Comparison of ENCODE assay signal across 22 cellular contexts in genomic region chr5:14112998-14113652, GRCh38. TPM values are rescaled to one million over a fixed set of nuclear protein-coding genes. Genes with fewer than 3 reads are reported as not detected.
DNase-seq lines count a peak whose midpoint lies in the region; ATAC-seq and TF ChIP-seq lines count a peak whose summit lies in the region.
"Had no signal": no experiment of that assay in that cellular context is flagged by ENCODE, and none has a peak within 500 bp of the region (broad histone marks: within the 10 kb centered on the region; RNA-seq: fewer than 3 reads in every experiment).

No MANE protein-coding gene starts in this region.

- peaks cover 0 to 4% (median 2%) of the 10 kb centered on the region in 8 donors for H3K9me3 Mint-ChIP-seq in CD4-positive, alpha-beta memory T cell

- H3K36me3 Mint-ChIP-seq in CD4-positive, alpha-beta memory T cell: no peaks in the 10 kb centered on the region

- ATAC-seq in body of pancreas: peak; percentile 47
- peak; percentile 93 for ATAC-seq in mucosa of descending colon
- ATAC-seq in GM18517 (IDR thresholded peaks at IDR 0.05; ENCODE audit: unreplicated experiment): no peak
- ATAC-seq: activated T-cell treated with anti-CD3 and anti-CD28 coated beads, Interleukin-2, amount 50 U/mL, for 72 hours had no signal

- H3K27me3 Mint-ChIP-seq in CD4-positive, alpha-beta memory T cell: peaks cover 0 to 4% of the 10 kb centered on the region in 2 donors

- no peaks in the 10 kb centered on the region for H3K27me3 ChIP-seq in body of pancreas
- H3K27me3 ChIP-seq in left ventricle myocardium inferior (ENCODE audit: low read depth): no peaks in the 10 kb centered on the region
- H3K27me3 ChIP-seq in CD4-positive, alpha-beta memory T cell (ENCODE audit: insufficient read depth, low read length): no peaks in the 10 kb centered on the region

- WGBS in body of pancreas, 2 donors: 70 to 73% methylated on average over 5 of the region's 5 CpGs

- H3K4me3 ChIP-seq in body of pancreas (no peak overlapping the region), left ventricle myocardium inferior (no peak overlapping the region), mucosa of descending colon (no peak overlapping the region)
- no peak overlapping the region for H3K4me3 ChIP-seq in CD4-positive, alpha-beta memory T cell (ENCODE audit: low read length in 2 of 2)

- POLR2A ChIA-PET in CD4-positive, alpha-beta memory T cell (lab: Charles Lee; ENCODE audit: partially characterized antibody): no interaction called here

- no peak for TF ChIP-seq CTCF in body of pancreas (IDR thresholded peaks at IDR 0.05)
- TF ChIP-seq CTCF in left ventricle myocardium inferior (IDR thresholded peaks at IDR 0.05; ENCODE audit: borderline replicate concordance): no peak
- no peak for TF ChIP-seq CTCF in mucosa of descending colon (IDR thresholded peaks at IDR 0.05)

- no peak for TF ChIP-seq POLR2A in body of pancreas (IDR thresholded peaks at IDR 0.05)

- CTCF ChIA-PET in CD4-positive, alpha-beta memory T cell (lab: Charles Lee; ENCODE audit: partially characterized antibody): no interaction called here

- no peak overlapping the region for H3K4me3 Mint-ChIP-seq in CD4-positive, alpha-beta memory T cell
- H3K4me3 Mint-ChIP-seq: activated T-cell treated with anti-CD3 and anti-CD28 coated beads, Interleukin-2, amount 50 U/mL, for 72 hours had no signal

- no peak overlapping the region for H3K27ac Mint-ChIP-seq in CD4-positive, alpha-beta memory T cell
- H3K27ac Mint-ChIP-seq: activated T-cell treated with anti-CD3 and anti-CD28 coated beads, Interleukin-2, amount 50 U/mL, for 72 hours had no signal

- H3K36me3 ChIP-seq in body of pancreas (replicated peaks in 1 of 2; ENCODE audit: insufficient read depth in 1 of 2, low read depth in 2 of 2): no peaks in the 10 kb centered on the region
- H3K36me3 ChIP-seq in left ventricle myocardium inferior: no peaks in the 10 kb centered on the region
- H3K36me3 ChIP-seq in mucosa of descending colon (ENCODE audit: low read depth): no peaks in the 10 kb centered on the region
- no peaks in the 10 kb centered on the region for H3K36me3 ChIP-seq in CD4-positive, alpha-beta memory T cell (ENCODE audit: insufficient read depth, low read length)
- H3K36me3 ChIP-seq: neutrophil had no signal

- H3K4me1 Mint-ChIP-seq in CD4-positive, alpha-beta memory T cell: peaks cover 0 to 6% (median 2%) of the 10 kb centered on the region in 4 donors

- intact Hi-C loops in body of pancreas (cut with DNase I) (no loop called here), left ventricle myocardium inferior (cut with micrococcal nuclease) (no loop called here), mucosa of descending colon (cut with DNase I, micrococcal nuclease) (no loop called here)
- intact Hi-C loops in CD4-positive, alpha-beta memory T cell (cut with micrococcal nuclease): no loop called here

- H3K4me1 ChIP-seq in body of pancreas: peaks cover 20% of the 10 kb centered on the region
- peaks cover 41% of the 10 kb centered on the region for H3K4me1 ChIP-seq in left ventricle myocardium inferior
- no peaks in the 10 kb centered on the region for H3K4me1 ChIP-seq in mucosa of descending colon (ENCODE audit: low read depth)
- H3K4me1 ChIP-seq in CD4-positive, alpha-beta memory T cell (ENCODE audit: insufficient read depth, low read length): no peaks in the 10 kb centered on the region

- no peaks in the 10 kb centered on the region for H3K9me3 ChIP-seq in body of pancreas
- no peaks in the 10 kb centered on the region for H3K9me3 ChIP-seq in left ventricle myocardium inferior (replicated peaks)
- no peaks in the 10 kb centered on the region for H3K9me3 ChIP-seq in mucosa of descending colon
- no peaks in the 10 kb centered on the region for H3K9me3 ChIP-seq in CD4-positive, alpha-beta memory T cell (ENCODE audit: control insufficient read depth in 1 of 2, low read length in 2 of 2)
- H3K9me3 ChIP-seq: neutrophil had no signal

- H3K27ac ChIP-seq in body of pancreas (no peak overlapping the region), left ventricle myocardium inferior (replicated peaks) (peak overlapping the region; percentile 81)
- H3K27ac ChIP-seq in CD4-positive, alpha-beta memory T cell (ENCODE audit: low read depth, low read length): no peak overlapping the region
- H3K27ac ChIP-seq: HL-60, neutrophil had no signal

- peak in 1 of 4 donors; percentile 11 for DNase-seq in body of pancreas
- peak; percentile 40 for DNase-seq in left ventricle myocardium inferior
- peak in 2 of 3 donors; percentile 58 to 73 for DNase-seq in mucosa of descending colon
- DNase-seq in stimulated activated CD4-positive, alpha-beta T cell treated with anti-CD3 and anti-CD28 coated beads, Interleukin-2, amount 100 ng/mL, for 24 hours: no peak
- no peak for DNase-seq in CD4-positive, alpha-beta memory T cell
- DNase-seq in EL: no peak
- DNase-seq: activated CD4-positive, CD25-positive, alpha-beta regulatory T cell treated with anti-CD3 and anti-CD28 coated beads, Interleukin-2, amount 50 U/mL, for 72 hours; activated naive CD4-positive, alpha-beta T cell treated with anti-CD3 and anti-CD28 coated beads, Interleukin-2, amount 50 U/mL, for 16 hours; activated T-cell treated with anti-CD3 and anti-CD28 coated beads, Interleukin-2, amount 50 U/mL, for 72 hours; GDM1; HCEC 1CT; hypothalamus; islet precursor cell; KBM-7; NCI-H1930; NCI-H446 treated with DMSO at 0.1 percent for 48 hours; NK-92 treated with Interleukin-12 subunit alpha and Interleukin-12 subunit beta, amount 100 ng/mL, for 24 hours; retina; stimulated activated CD4-positive, alpha-beta T cell treated with anti-CD3 and anti-CD28 coated beads, Interleukin-15, amount 100 ng/mL, for 24 hours had no signal

RNA-seq across cellular contexts. Expression of gene TRIO, which starts 30.0 kb away (rescaled TPM):
- total RNA-seq in body of pancreas: 100 to 1,000 TPM in 1 of 2 donors, 10 to 100 TPM in 1; 62.0 to 137 TPM
- total RNA-seq in left ventricle myocardium inferior: 52.8 TPM
- total RNA-seq in mucosa of descending colon: 100 to 1,000 TPM; 164 to 231 (median 168) TPM
- total RNA-seq in CD4-positive, alpha-beta memory T cell: 10 to 100 TPM in 1 of 2 experiments, 1 to 10 TPM in 1; 9.7 to 11.5 TPM
- under 1 TPM in 1 of 2 donors, not detected in 1; 0.09 TPM for polyA plus RNA-seq in CD4-positive, alpha-beta memory T cell

Comparison
In these comparisons a context has a peak if more than half of its experiments do, and no peak if none do; other contexts are left out.
1. DNase-seq: peak in left ventricle myocardium inferior (single experiment) and mucosa of descending colon (2 of 3); none in stimulated activated CD4-positive, alpha-beta T cell treated with anti-CD3 and anti-CD28 coated beads, Interleukin-2, amount 100 ng/mL, for 24 hours (0 of 2), CD4-positive, alpha-beta memory T cell (0 of 5) and EL (single experiment).